ENCODE assay signal across 32 cellular contexts in genomic region chrX:9935436-9935835, GRCh38. TPM values are rescaled to one million over a fixed set of nuclear protein-coding genes. Genes with fewer than 3 reads are reported as not detected.
"Had no signal": no experiment of that assay in that cellular context is flagged by ENCODE, and none has a peak within 500 bp of the region (broad histone marks: within the 10 kb centered on the region; RNA-seq: fewer than 3 reads in every experiment).

No MANE protein-coding gene starts in this region.

- ATAC-seq: left lobe of liver; mucosa of descending colon; natural killer cell treated with Interleukin-12 subunit alpha and Interleukin-12 subunit beta and Interleukin-15 and Interleukin-18, amount 100 ng/mL, for 72 hours; psoas muscle; right cardiac atrium; stimulated activated memory B cell treated with anti-CD40 and anti-IgM and Interleukin-4, amounts not matched to agents 10 μg/mL and 1 μg/mL and 100 μg/mL, for 72 hours; stimulated activated naive CD8-positive, alpha-beta T cell treated with anti-CD3 and anti-CD28 coated beads, Interleukin-15, Interleukin-2, amounts not matched to agents 100 U/mL and 50 U/mL, for 24 hours had no signal

- H3K9me3 ChIP-seq: esophagus muscularis mucosa, mucosa of descending colon, ovary, psoas muscle, sigmoid colon, testis, tibial artery, upper lobe of left lung had no signal

- H3K27ac ChIP-seq: coronary artery, esophagus muscularis mucosa, ovary, psoas muscle, sigmoid colon, testis, tibial artery, upper lobe of left lung had no signal

- H3K4me1 Mint-ChIP-seq: mesothelial cell of epicardium had no signal

- H3K4me3 Mint-ChIP-seq: mesothelial cell of epicardium; naive B cell; natural killer cell treated with Interleukin-12 subunit alpha and Interleukin-12 subunit beta and Interleukin-15 and Interleukin-18, amount 100 ng/mL, for 72 hours; neural crest cell; stimulated activated memory B cell treated with anti-CD40 and anti-IgM and Interleukin-4, amounts not matched to agents 10 μg/mL and 1 μg/mL and 100 μg/mL, for 72 hours had no signal

- H3K27me3 ChIP-seq: esophagus muscularis mucosa, ovary, sigmoid colon, testis, tibial artery, upper lobe of left lung had no signal

- H3K36me3 ChIP-seq: ovary, sigmoid colon, tibial artery had no signal

- H3K4me1 ChIP-seq: esophagus muscularis mucosa, psoas muscle, sigmoid colon, tibial artery, upper lobe of left lung had no signal

- DNase-seq: dermis blood vessel endothelial cell; effector memory CD4-positive, alpha-beta T cell; kidney; mesenchymal stem cell; mucosa of descending colon; naive B cell; ovary; posterior cingulate gyrus; psoas muscle; right cardiac atrium; sigmoid colon; stimulated activated CD4-positive, alpha-beta T cell treated with anti-CD3 and anti-CD28 coated beads, Interleukin-2, amount 100 ng/mL, for 24 hours; stimulated activated CD4-positive, alpha-beta T cell treated with anti-CD3 and anti-CD28 coated beads, Interleukin-4, amount 100 ng/mL, for 24 hours; stimulated activated naive CD8-positive, alpha-beta T cell treated with anti-CD3 and anti-CD28 coated beads, Interleukin-15, Interleukin-2, amounts not matched to agents 100 U/mL and 50 U/mL, for 24 hours; substantia nigra; testis; tibial artery; upper lobe of left lung had no signal

- H3K4me3 ChIP-seq: coronary artery, esophagus muscularis mucosa, lung, mucosa of descending colon, ovary, psoas muscle, sigmoid colon, testis, tibial artery, upper lobe of left lung had no signal

- H3K27ac Mint-ChIP-seq: mesothelial cell of epicardium; naive B cell; natural killer cell treated with Interleukin-12 subunit alpha and Interleukin-12 subunit beta and Interleukin-15 and Interleukin-18, amount 100 ng/mL, for 72 hours; stimulated activated memory B cell treated with anti-CD40 and anti-IgM and Interleukin-4, amounts not matched to agents 10 μg/mL and 1 μg/mL and 100 μg/mL, for 72 hours had no signal

- H3K9me3 Mint-ChIP-seq: natural killer cell treated with Interleukin-12 subunit alpha and Interleukin-12 subunit beta and Interleukin-15 and Interleukin-18, amount 100 ng/mL, for 72 hours; neural crest cell; stimulated activated memory B cell treated with anti-CD40 and anti-IgM and Interleukin-4, amounts not matched to agents 10 μg/mL and 1 μg/mL and 100 μg/mL, for 72 hours had no signal

- H3K36me3 Mint-ChIP-seq: naive B cell; natural killer cell treated with Interleukin-12 subunit alpha and Interleukin-12 subunit beta and Interleukin-15 and Interleukin-18, amount 100 ng/mL, for 72 hours; stimulated activated memory B cell treated with anti-CD40 and anti-IgM and Interleukin-4, amounts not matched to agents 10 μg/mL and 1 μg/mL and 100 μg/mL, for 72 hours had no signal

- H3K27me3 Mint-ChIP-seq: naive B cell; stimulated activated memory B cell treated with anti-CD40 and anti-IgM and Interleukin-4, amounts not matched to agents 10 μg/mL and 1 μg/mL and 100 μg/mL, for 72 hours had no signal

RNA-seq across cellular contexts. Expression of gene CLDN34, which starts 31.7 kb away (rescaled TPM):
- total RNA-seq: chondrocyte; dermis blood vessel endothelial cell; epithelial cell of proximal tubule; fibroblast of lung; frontal cortex; natural killer cell treated with Interleukin-12 subunit alpha and Interleukin-12 subunit beta and Interleukin-15 and Interleukin-18, amount 100 ng/mL, for 72 hours; psoas muscle; skeletal muscle tissue had no signal
- polyA plus RNA-seq: fibroblast of lung, liver, psoas muscle, right cardiac atrium had no signal
